2 cellular contexts compared by ENCODE assay signal in genomic region chr3:123169930-123170329, GRCh38.
TF ChIP-seq lines count a peak whose summit lies in the region.

No MANE protein-coding gene starts in this region.

TF ChIP-seq in IMR-90, 13 proteins besides CTCF, POLR2A, EP300 and RAD21:
- TF ChIP-seq MAFK (IDR thresholded peaks at IDR 0.05; ENCODE audit: low read depth, low read length) (no peak), FOS (IDR thresholded peaks at IDR 0.05; ENCODE audit: low read depth, low read length) (no peak), ELK1 (IDR thresholded peaks at IDR 0.05; ENCODE audit: borderline replicate concordance, low read depth, low read length) (no peak), MXI1 (IDR thresholded peaks at IDR 0.05; ENCODE audit: borderline replicate concordance, low read depth, low read length) (no peak), SMC3 (IDR thresholded peaks at IDR 0.05; ENCODE audit: low read depth, low read length) (no peak), CHD1 (IDR thresholded peaks at IDR 0.05; ENCODE audit: low read depth, low read length) (no peak), USF2 (IDR thresholded peaks at IDR 0.05; ENCODE audit: low read depth, low read length) (no peak), RCOR1 (IDR thresholded peaks at IDR 0.05; ENCODE audit: insufficient replicate concordance, low read length) (no peak), CEBPB (IDR thresholded peaks at IDR 0.05; ENCODE audit: low read depth, low read length) (no peak), NFE2L2 (IDR thresholded peaks at IDR 0.05; ENCODE audit: low read depth, low read length) (no peak), MAZ (IDR thresholded peaks at IDR 0.05; ENCODE audit: borderline replicate concordance, low read depth, low read length) (no peak), RFX5 (IDR thresholded peaks at IDR 0.05; ENCODE audit: low read depth, low read length) (no peak), BHLHE40 (IDR thresholded peaks at IDR 0.05; ENCODE audit: low read depth, low read length) (no peak)

TF ChIP-seq in GM12878, 131 proteins besides CTCF, POLR2A, EP300 and RAD21:
- TF ChIP-seq ZBED1 (IDR thresholded peaks at IDR 0.05; ENCODE audit: borderline replicate concordance) (no peak), CHD1 (IDR thresholded peaks at IDR 0.05; ENCODE audit: low read depth, low read length) (no peak), SREBF2 (IDR thresholded peaks at IDR 0.05; ENCODE audit: low read length) (no peak), KDM1A (IDR thresholded peaks at IDR 0.05; ENCODE audit: borderline replicate concordance) (no peak), IKZF2 (IDR thresholded peaks at IDR 0.05) (no peak), TCF12 (IDR thresholded peaks at IDR 0.05; ENCODE audit: low read depth, low read length) (no peak), STAT1 (conservative IDR thresholded peaks at IDR 0.05) (no peak)
TF ChIP-seq in GM12878: peak in this region for 0.
